Comparison of ENCODE assay signal across 31 cellular contexts in the genomic region with DNA sequence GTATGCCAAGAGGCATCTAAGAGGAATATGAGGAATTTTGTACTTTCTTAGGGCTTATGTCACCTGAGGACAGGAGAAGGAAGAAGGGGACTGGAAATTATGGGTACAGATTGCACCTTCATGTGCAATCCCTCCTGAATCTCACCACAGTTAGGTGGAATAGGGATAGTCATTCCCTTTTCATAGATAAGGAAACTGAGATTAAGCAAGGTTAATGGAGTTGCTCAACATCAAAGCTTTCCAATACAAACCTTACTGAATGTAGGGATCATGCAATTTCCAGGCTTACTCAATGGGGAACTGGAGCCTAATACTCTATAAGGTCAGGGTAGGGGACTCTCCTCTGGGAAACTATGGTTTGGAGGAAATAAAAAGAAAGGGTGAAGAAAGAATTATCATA.
"Had no signal": no experiment of that assay in that cellular context is flagged by ENCODE, and none has a peak within 500 bp of the region (broad histone marks: within the 10 kb centered on the region; RNA-seq: fewer than 3 reads in every experiment).

No MANE protein-coding gene starts in this region.

- H3K4me3 Mint-ChIP-seq: naive thymus-derived CD8-positive, alpha-beta T cell; natural killer cell treated with Interleukin-12 subunit alpha and Interleukin-12 subunit beta and Interleukin-15 and Interleukin-18, amount 100 ng/mL, for 72 hours; nephron progenitor cell; neural crest cell; stimulated activated memory B cell treated with anti-CD40 and anti-IgM and Interleukin-4, amounts not matched to agents 10 μg/mL and 1 μg/mL and 100 μg/mL, for 72 hours; stimulated activated naive CD8-positive, alpha-beta T cell treated with anti-CD3 and anti-CD28 coated beads, Interleukin-15, amount 100 ng/mL, for 72 hours; type B pancreatic cell had no signal

- ATAC-seq: naive thymus-derived CD8-positive, alpha-beta T cell; natural killer cell treated with Interleukin-12 subunit alpha and Interleukin-12 subunit beta and Interleukin-15 and Interleukin-18, amount 100 ng/mL, for 72 hours; psoas muscle; right cardiac atrium; right lobe of liver; stimulated activated memory B cell treated with anti-CD40 and anti-IgM and Interleukin-4, amounts not matched to agents 10 μg/mL and 1 μg/mL and 100 μg/mL, for 72 hours; stimulated activated naive CD8-positive, alpha-beta T cell treated with anti-CD3 and anti-CD28 coated beads, Interleukin-15, amount 100 ng/mL, for 72 hours; stimulated activated naive CD8-positive, alpha-beta T cell treated with anti-CD3 and anti-CD28 coated beads, Interleukin-15, Interleukin-2, amounts not matched to agents 100 U/mL and 50 U/mL, for 24 hours; upper lobe of right lung had no signal

- H2AFZ ChIP-seq: parathyroid adenoma had no signal

- H3K36me3 ChIP-seq: neutrophil, ovary, right lobe of liver, sigmoid colon, suprapubic skin, tibial artery, transverse colon, upper lobe of right lung, uterus had no signal

- H3K36me3 Mint-ChIP-seq: naive thymus-derived CD8-positive, alpha-beta T cell; natural killer cell treated with Interleukin-12 subunit alpha and Interleukin-12 subunit beta and Interleukin-15 and Interleukin-18, amount 100 ng/mL, for 72 hours; stimulated activated memory B cell treated with anti-CD40 and anti-IgM and Interleukin-4, amounts not matched to agents 10 μg/mL and 1 μg/mL and 100 μg/mL, for 72 hours; type B pancreatic cell had no signal

- H3K4me1 ChIP-seq: parathyroid adenoma, psoas muscle, right lobe of liver, sigmoid colon, suprapubic skin, testis, tibial artery, transverse colon, upper lobe of right lung, uterus had no signal

- H3K27me3 Mint-ChIP-seq: naive thymus-derived CD8-positive, alpha-beta T cell; natural killer cell treated with Interleukin-12 subunit alpha and Interleukin-12 subunit beta and Interleukin-15 and Interleukin-18, amount 100 ng/mL, for 72 hours; progenitor cell of endocrine pancreas; stimulated activated memory B cell treated with anti-CD40 and anti-IgM and Interleukin-4, amounts not matched to agents 10 μg/mL and 1 μg/mL and 100 μg/mL, for 72 hours; stimulated activated naive CD8-positive, alpha-beta T cell treated with anti-CD3 and anti-CD28 coated beads, Interleukin-15, amount 100 ng/mL, for 72 hours; type B pancreatic cell had no signal

- H3K27ac Mint-ChIP-seq: naive thymus-derived CD8-positive, alpha-beta T cell; natural killer cell treated with Interleukin-12 subunit alpha and Interleukin-12 subunit beta and Interleukin-15 and Interleukin-18, amount 100 ng/mL, for 72 hours; nephron progenitor cell; progenitor cell of endocrine pancreas; stimulated activated memory B cell treated with anti-CD40 and anti-IgM and Interleukin-4, amounts not matched to agents 10 μg/mL and 1 μg/mL and 100 μg/mL, for 72 hours; stimulated activated naive CD8-positive, alpha-beta T cell treated with anti-CD3 and anti-CD28 coated beads, Interleukin-15, amount 100 ng/mL, for 72 hours; type B pancreatic cell had no signal

- H3K9me3 ChIP-seq: neutrophil, ovary, right lobe of liver, sigmoid colon, suprapubic skin, testis, upper lobe of right lung had no signal

- H3K27me3 ChIP-seq: neutrophil, ovary, right lobe of liver, sigmoid colon, suprapubic skin, testis, tibial artery, transverse colon, upper lobe of right lung, uterus had no signal

- H3K4me1 Mint-ChIP-seq: naive thymus-derived CD8-positive, alpha-beta T cell; nephron progenitor cell; neural crest cell; stimulated activated memory B cell treated with anti-CD40 and anti-IgM and Interleukin-4, amounts not matched to agents 10 μg/mL and 1 μg/mL and 100 μg/mL, for 72 hours; stimulated activated naive CD8-positive, alpha-beta T cell treated with anti-CD3 and anti-CD28 coated beads, Interleukin-15, amount 100 ng/mL, for 72 hours had no signal

- H3K27ac ChIP-seq: neutrophil, ovary, parathyroid adenoma, psoas muscle, right lobe of liver, sigmoid colon, suprapubic skin, testis, tibial artery, transverse colon, upper lobe of right lung, uterus had no signal

- DNase-seq: naive thymus-derived CD8-positive, alpha-beta T cell; nephron progenitor cell; nucleus accumbens; ovary; posterior cingulate gyrus; psoas muscle; right cardiac atrium; right lobe of liver; sigmoid colon; small intestine; stimulated activated CD4-positive, alpha-beta T cell treated with anti-CD3 and anti-CD28 coated beads, Interleukin-1b, Interleukin-23, amount 100 ng/mL, for 48 hours; stimulated activated CD4-positive, alpha-beta T cell treated with anti-CD3 and anti-CD28 coated beads, Interleukin-4, amount 100 ng/mL, for 1 hour; stimulated activated CD4-positive, alpha-beta T cell treated with anti-CD3 and anti-CD28 coated beads, Interleukin-4, amount 100 ng/mL, for 4 hours; stimulated activated CD8-positive, alpha-beta memory T cell treated with anti-CD3 and anti-CD28 coated beads, Interleukin-4, amount 100 ng/mL, for 48 hours; stimulated activated naive CD4-positive, alpha-beta T cell; stimulated activated naive CD8-positive, alpha-beta T cell treated with anti-CD3 and anti-CD28 coated beads, Interleukin-15, amount 100 ng/mL, for 72 hours; stimulated activated naive CD8-positive, alpha-beta T cell treated with anti-CD3 and anti-CD28 coated beads, Interleukin-15, Interleukin-2, amounts not matched to agents 100 U/mL and 50 U/mL, for 24 hours; substantia nigra; testis; tibial artery; transverse colon; upper lobe of right lung; uterus had no signal

- H3K4me3 ChIP-seq: ovary, psoas muscle, right lobe of liver, sigmoid colon, suprapubic skin, testis, tibial artery, transverse colon, upper lobe of right lung, uterus had no signal

- H3K9ac ChIP-seq: parathyroid adenoma had no signal
